ENCODE assay signal across 16 cellular contexts in the genomic region with DNA sequence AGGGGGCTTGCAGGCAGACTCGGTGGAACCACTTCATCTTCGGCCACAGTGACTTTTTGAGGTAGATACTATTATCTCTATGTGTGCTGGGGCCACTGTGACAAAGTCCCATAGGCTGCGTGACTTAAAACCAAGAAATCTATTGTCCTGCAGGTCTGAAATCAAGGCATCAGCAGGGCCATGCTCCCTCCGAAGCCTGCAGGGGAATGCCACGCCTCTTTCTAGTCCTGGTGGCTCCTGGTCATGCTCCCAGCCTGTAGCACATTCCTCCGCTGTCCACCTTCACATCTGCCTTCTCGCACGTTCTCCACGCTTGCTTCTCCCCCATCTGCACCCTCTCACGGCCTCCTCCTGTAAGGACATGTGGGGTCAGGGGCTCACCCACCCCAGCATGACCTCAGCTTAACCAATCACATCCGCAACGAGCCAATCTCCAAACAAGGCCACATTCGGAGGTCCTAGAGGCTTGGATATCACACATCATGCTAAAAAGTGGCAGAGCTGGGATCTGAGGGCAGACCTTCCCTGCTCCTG. TPM values are rescaled to one million over a fixed set of nuclear protein-coding genes. Genes with fewer than 3 reads are reported as not detected.
DNase-seq lines count a peak whose midpoint lies in the region; ATAC-seq and TF ChIP-seq lines count a peak whose summit lies in the region.
"Had no signal": no experiment of that assay in that cellular context is flagged by ENCODE, and none has a peak within 500 bp of the region (broad histone marks: within the 10 kb centered on the region; RNA-seq: fewer than 3 reads in every experiment).

No MANE protein-coding gene starts in this region.

- TF ChIP-seq POLR2A in ovary (IDR thresholded peaks at IDR 0.05): no peak

- H2BK5ac ChIP-seq in trophoblast cell (ENCODE audit: low read depth, low read length, poor library complexity): no peak overlapping the region

- no peak for TF ChIP-seq EP300 in ovary (IDR thresholded peaks at IDR 0.05)

- no peaks in the 10 kb centered on the region for H3K79me2 ChIP-seq in trophoblast cell (ENCODE audit: control insufficient read depth, insufficient read depth, low read length, poor library complexity)

- H3K27me3 ChIP-seq in trophoblast cell (ENCODE audit: insufficient read depth, low read length): no peaks in the 10 kb centered on the region
- no peaks in the 10 kb centered on the region for H3K27me3 ChIP-seq in upper lobe of right lung
- no peaks in the 10 kb centered on the region for H3K27me3 ChIP-seq in ovary

- ATAC-seq in left lobe of liver: no peak
- ATAC-seq in upper lobe of right lung: peak; percentile 23
- ATAC-seq in activated naive CD4-positive, alpha-beta T cell treated with anti-CD3 and anti-CD28 coated beads, Interleukin-2, amount 50 U/mL, for 72 hours: no peak
- ATAC-seq: CD8-positive, alpha-beta T cell had no signal

- intact Hi-C loops in upper lobe of right lung (cut with DNase I) (loop anchor here (10.0 kb wide), 1 partner anchor 232 kb away; no protein-coding TSS in a partner anchor), ovary (cut with DNase I) (no loop called here)

- H3K18ac ChIP-seq in trophoblast cell (ENCODE audit: low read length): no peak overlapping the region

- no peaks in the 10 kb centered on the region for H3K36me3 Mint-ChIP-seq in activated naive CD4-positive, alpha-beta T cell treated with anti-CD3 and anti-CD28 coated beads, Interleukin-2, amount 50 U/mL, for 72 hours
- H3K36me3 Mint-ChIP-seq: CD14-positive monocyte; CD8-positive, alpha-beta T cell had no signal

- H2BK12ac ChIP-seq in trophoblast cell (ENCODE audit: low read length): no peak overlapping the region

- no peak overlapping the region for H3K23ac ChIP-seq in trophoblast cell (ENCODE audit: low read length)

- WGBS in trophoblast cell (ENCODE audit: extremely low coverage, insufficient coverage, insufficient read length): no CpG with 5 or more reads among the region's 13 CpGs
- 92 to 93% (median 93%) methylated on average over 13 of the region's 13 CpGs for WGBS in ovary, 3 donors

- no peak overlapping the region for H3K14ac ChIP-seq in trophoblast cell (ENCODE audit: low read length)

- H3K27ac ChIP-seq in trophoblast cell (ENCODE audit: low read depth, low read length) (no peak overlapping the region), upper lobe of right lung (no peak overlapping the region), ovary (no peak overlapping the region)
- H3K27ac ChIP-seq: 22Rv1 had no signal

- no peaks in the 10 kb centered on the region for H3K9me3 Mint-ChIP-seq in activated naive CD4-positive, alpha-beta T cell treated with anti-CD3 and anti-CD28 coated beads, Interleukin-2, amount 50 U/mL, for 72 hours
- H3K9me3 Mint-ChIP-seq: CD14-positive monocyte; CD8-positive, alpha-beta T cell; HFFc6 had no signal

- no peak overlapping the region for H4K91ac ChIP-seq in trophoblast cell (ENCODE audit: low read depth, low read length)

- H3K9me3 ChIP-seq in trophoblast cell (ENCODE audit: insufficient read depth, low read depth, low read length): peaks cover 2% of the 10 kb centered on the region
- no peaks in the 10 kb centered on the region for H3K9me3 ChIP-seq in upper lobe of right lung
- no peaks in the 10 kb centered on the region for H3K9me3 ChIP-seq in ovary

- H3K27ac Mint-ChIP-seq in activated naive CD4-positive, alpha-beta T cell treated with anti-CD3 and anti-CD28 coated beads, Interleukin-2, amount 50 U/mL, for 72 hours: no peak overlapping the region
- H3K27ac Mint-ChIP-seq: CD14-positive monocyte; CD8-positive, alpha-beta T cell; HFFc6 had no signal

- no peak overlapping the region for H4K8ac ChIP-seq in trophoblast cell (ENCODE audit: low read depth, low read length)

- no peak overlapping the region for H3K4ac ChIP-seq in trophoblast cell (ENCODE audit: low read depth, low read length)

- no peak overlapping the region for H2BK120ac ChIP-seq in trophoblast cell (ENCODE audit: insufficient read depth, low read length, poor library complexity)

- no peak for TF ChIP-seq CTCF in upper lobe of right lung (IDR thresholded peaks at IDR 0.05)
- TF ChIP-seq CTCF in ovary (IDR thresholded peaks at IDR 0.05): no peak

- H3K36me3 ChIP-seq in trophoblast cell (ENCODE audit: control insufficient read depth in 1 of 2, insufficient read depth in 2 of 2, low read length in 2 of 2): no peaks in the 10 kb centered on the region
- H3K36me3 ChIP-seq in upper lobe of right lung: no peaks in the 10 kb centered on the region
- H3K36me3 ChIP-seq in ovary: no peaks in the 10 kb centered on the region

- no peak overlapping the region for H2AK5ac ChIP-seq in trophoblast cell (ENCODE audit: low read length)

- no peaks in the 10 kb centered on the region for H3K4me1 ChIP-seq in trophoblast cell (ENCODE audit: control insufficient read depth in 1 of 2, insufficient read depth in 2 of 2, low read length in 2 of 2)
- no peaks in the 10 kb centered on the region for H3K4me1 ChIP-seq in upper lobe of right lung
- H3K4me1 ChIP-seq in ovary (ENCODE audit: insufficient read depth): no peaks in the 10 kb centered on the region

- H3K9ac ChIP-seq in trophoblast cell (ENCODE audit: low read length): no peak overlapping the region

- no peaks in the 10 kb centered on the region for H3K79me1 ChIP-seq in trophoblast cell (ENCODE audit: low read length)

- no peak overlapping the region for H3K4me2 ChIP-seq in trophoblast cell (ENCODE audit: low read length)

- H3K4me3 ChIP-seq in trophoblast cell (ENCODE audit: low read depth, low read length) (no peak overlapping the region), upper lobe of right lung (no peak overlapping the region), ovary (no peak overlapping the region)

- no peak overlapping the region for H2AFZ ChIP-seq in trophoblast cell (ENCODE audit: insufficient read depth, low read length, poor library complexity)

- no peak overlapping the region for H4K12ac ChIP-seq in trophoblast cell (ENCODE audit: low read depth, low read length)

- peak; percentile 45 for DNase-seq in activated CD8-positive, alpha-beta memory T cell treated with anti-CD3 and anti-CD28 coated beads for 24 hours
- DNase-seq in activated CD8-positive, alpha-beta memory T cell treated with anti-CD3 and anti-CD28 coated beads, Interleukin-2, amount 50 U/mL, for 48 hours: no peak
- peak; percentile 30 for DNase-seq in left lobe of liver (ENCODE audit: low spot score)
- peak; percentile 60 to 75 for DNase-seq in trophoblast cell
- no peak for DNase-seq in upper lobe of right lung
- DNase-seq in NCI-H69 (lab: John Stamatoyannopoulos, UW): no peak
- no peak for DNase-seq in ovary
- DNase-seq in activated naive CD4-positive, alpha-beta T cell treated with anti-CD3 and anti-CD28 coated beads, Interleukin-2, amount 50 U/mL, for 72 hours (ENCODE audit: low spot score in 2 of 2): no peak
- DNase-seq: CD8-positive, alpha-beta T cell; COR-L47; DMS53; GF-D8; HCEC 1CT; HFFc6 had no signal

RNA-seq across cellular contexts. Expression of gene RAB20, which starts 21.0 kb away (rescaled TPM):
- total RNA-seq in left lobe of liver (12.3 TPM), upper lobe of right lung (52.4 TPM), ovary (10 to 100 TPM; 14.5 to 32.6 (median 25.8) TPM)
- polyA plus RNA-seq in trophoblast cell (2013): 29.9 and 30.6 TPM in 2 replicates
- 10 to 100 TPM; 18.4 to 20.7 TPM for polyA plus RNA-seq in ovary
- total RNA-seq in activated naive CD4-positive, alpha-beta T cell treated with anti-CD3 and anti-CD28 coated beads, Interleukin-2, amount 50 U/mL, for 72 hours: 10 to 100 TPM in 1 of 2 donors, under 1 TPM in 1; 0.30 to 18.5 TPM

RNA-seq across cellular contexts. Expression of gene NAXD, which starts 32.9 kb away (rescaled TPM):
- total RNA-seq in left lobe of liver: 34.4 TPM
- 20.5 TPM in 2 replicates for polyA plus RNA-seq in trophoblast cell (2013)
- 32.2 TPM for total RNA-seq in upper lobe of right lung
- 10 to 100 TPM; 38.1 to 67.1 (median 56.9) TPM for total RNA-seq in ovary
- 10 to 100 TPM; 28.4 to 48.5 TPM for polyA plus RNA-seq in ovary
- 10 to 100 TPM; 19.7 to 24.8 TPM for total RNA-seq in activated naive CD4-positive, alpha-beta T cell treated with anti-CD3 and anti-CD28 coated beads, Interleukin-2, amount 50 U/mL, for 72 hours

Comparison
In these comparisons a context has a peak if more than half of its experiments do, and no peak if none do; other contexts are left out.
1. DNase-seq: peak in activated CD8-positive, alpha-beta memory T cell treated with anti-CD3 and anti-CD28 coated beads for 24 hours (single experiment), left lobe of liver (single experiment) and trophoblast cell (2 of 2); none in activated CD8-positive, alpha-beta memory T cell treated with anti-CD3 and anti-CD28 coated beads, Interleukin-2, amount 50 U/mL, for 48 hours (single experiment), upper lobe of right lung (single experiment), NCI-H69 (single experiment), ovary (0 of 5) and activated naive CD4-positive, alpha-beta T cell treated with anti-CD3 and anti-CD28 coated beads, Interleukin-2, amount 50 U/mL, for 72 hours (0 of 2).